In genomic region chr1:161201828-161202712, GRCh38 we compare ENCODE assay signal across 1 cellular context.
TF ChIP-seq lines count a peak whose summit lies in the region.

Gene NDUFS2 (plus strand): TSS chr1:161202367. CDS start chr1:161202386, 19 bp downstream.

TF ChIP-seq in HepG2, 621 proteins besides CTCF, POLR2A, EP300 and RAD21 (continued from another document and continues in another):
- TF ChIP-seq ZHX1 (CRISPR knock-in tag; IDR thresholded peaks at IDR 0.05; ENCODE audit: low read depth) (peak; percentile 92), ZFAT (CRISPR knock-in tag; conservative IDR thresholded peaks at IDR 0.05) (no peak), ZBTB33 (CRISPR knock-in tag; IDR thresholded peaks at IDR 0.05) (no peak), SIN3B (IDR thresholded peaks at IDR 0.05; ENCODE audit: low read length) (peak; percentile 57), ARID5B (CRISPR knock-in tag; IDR thresholded peaks at IDR 0.05) (peak; percentile 45; the same call in 1 of the 2 replicates), ZXDC (CRISPR knock-in tag; IDR thresholded peaks at IDR 0.05) (no peak), PAXIP1 (CRISPR knock-in tag; conservative IDR thresholded peaks at IDR 0.05) (peak; percentile 39; the same call in 1 of the 2 replicates), ZNF619 (CRISPR knock-in tag; IDR thresholded peaks at IDR 0.05) (no peak), HNRNPH1 (optimal IDR thresholded peaks at IDR 0.05; ENCODE audit: low read depth, low read length) (no peak), HDAC2 (CRISPR knock-in tag; IDR thresholded peaks at IDR 0.05) (no peak), MYNN (CRISPR knock-in tag; IDR thresholded peaks at IDR 0.05; ENCODE audit: low read depth) (no peak), MAFG (CRISPR knock-in tag; IDR thresholded peaks at IDR 0.05) (no peak), ZNF772 (CRISPR knock-in tag; IDR thresholded peaks at IDR 0.05) (peak; percentile 85), GLI4 (CRISPR knock-in tag; IDR thresholded peaks at IDR 0.05; ENCODE audit: borderline replicate concordance) (peak; percentile 15; the same call in 1 of the 2 replicates), SRY (CRISPR knock-in tag; IDR thresholded peaks at IDR 0.05) (0 out of 2 replicates have a peak, but pooled peaks have one; percentile 80), NFIB (CRISPR knock-in tag; IDR thresholded peaks at IDR 0.05; ENCODE audit: borderline replicate concordance) (no peak), RFX3 (CRISPR knock-in tag; IDR thresholded peaks at IDR 0.05) (no peak), ZC3H13 (CRISPR knock-in tag; IDR thresholded peaks at IDR 0.05) (no peak), NFE2L2 (IDR thresholded peaks at IDR 0.05; ENCODE audit: low read length) (no peak), NRL (CRISPR knock-in tag; IDR thresholded peaks at IDR 0.05; ENCODE audit: borderline replicate concordance) (peak; percentile 65; the same call in 1 of the 2 replicates), ZZZ3 (CRISPR knock-in tag; IDR thresholded peaks at IDR 0.05; ENCODE audit: borderline replicate concordance) (peak; percentile 65; the same call in 1 of the 2 replicates), ZNF557 (CRISPR knock-in tag; IDR thresholded peaks at IDR 0.05) (no peak), CC2D1A (CRISPR knock-in tag; IDR thresholded peaks at IDR 0.05) (no peak), MXI1 (IDR thresholded peaks at IDR 0.05; ENCODE audit: borderline replicate concordance, low read depth, low read length) (peak; percentile 37; the same call in 1 of the 3 replicates), MIER2 (CRISPR knock-in tag; IDR thresholded peaks at IDR 0.05) (no peak), ZNF75D (CRISPR knock-in tag; IDR thresholded peaks at IDR 0.05; ENCODE audit: borderline replicate concordance) (no peak), ZFP36L1 (CRISPR knock-in tag; IDR thresholded peaks at IDR 0.05) (no peak), PHF21A (CRISPR knock-in tag; IDR thresholded peaks at IDR 0.05) (0 out of 2 replicates have a peak, but pooled peaks have one; percentile 26), ZNF124 (CRISPR knock-in tag; IDR thresholded peaks at IDR 0.05) (no peak), MXD1 (CRISPR knock-in tag; IDR thresholded peaks at IDR 0.05) (no peak), THRA (CRISPR knock-in tag; IDR thresholded peaks at IDR 0.05; ENCODE audit: borderline replicate concordance) (peak; percentile 23; the same call in 1 of the 2 replicates), ZC3H4 (CRISPR knock-in tag; IDR thresholded peaks at IDR 0.05; ENCODE audit: borderline replicate concordance) (no peak), MED8 (CRISPR knock-in tag; IDR thresholded peaks at IDR 0.05; ENCODE audit: insufficient replicate concordance) (peak; percentile 91), KMT2B (CRISPR knock-in tag; IDR thresholded peaks at IDR 0.05) (peak; percentile 72), ZBED4 (CRISPR knock-in tag; IDR thresholded peaks at IDR 0.05; ENCODE audit: borderline replicate concordance) (peak; percentile 64), AGO2 (optimal IDR thresholded peaks at IDR 0.05; ENCODE audit: low read depth, low read length) (no peak), MAFF (IDR thresholded peaks at IDR 0.05; ENCODE audit: low read depth, low read length) (no peak), SMAD1 (CRISPR knock-in tag; IDR thresholded peaks at IDR 0.05; ENCODE audit: borderline replicate concordance, low read depth) (0 out of 2 replicates have a peak, but pooled peaks have one; percentile 31)
